Comparison of ENCODE assay signal across 12 cellular contexts in the genomic region with DNA sequence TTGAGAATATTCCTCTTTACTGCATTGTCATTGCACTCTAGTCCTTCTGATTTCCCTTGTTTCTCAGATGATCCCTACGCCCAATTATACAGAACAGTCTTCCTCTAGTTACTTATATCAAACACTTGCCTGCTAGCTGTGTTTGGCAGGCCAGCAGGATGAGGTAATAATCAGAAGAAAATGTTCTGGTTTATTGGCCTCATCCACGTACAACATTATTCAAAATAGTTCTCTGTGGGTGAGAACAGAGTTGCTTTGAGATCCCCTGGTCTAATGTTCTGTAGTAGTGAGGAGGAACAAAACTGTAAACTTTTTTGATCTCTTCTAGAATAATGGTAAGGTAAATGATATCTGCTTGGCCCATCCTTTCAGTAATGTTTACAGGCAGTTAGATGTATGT. TPM values are rescaled to one million over a fixed set of nuclear protein-coding genes. Genes with fewer than 3 reads are reported as not detected.
DNase-seq lines count a peak whose midpoint lies in the region; TF ChIP-seq lines count a peak whose summit lies in the region.
"Had no signal": no experiment of that assay in that cellular context is flagged by ENCODE, and none has a peak within 500 bp of the region (broad histone marks: within the 10 kb centered on the region; RNA-seq: fewer than 3 reads in every experiment).

No MANE protein-coding gene starts in this region.

- H3K36me3 ChIP-seq in muscle layer of duodenum (ENCODE audit: control insufficient read depth in 1 of 2, insufficient read depth in 2 of 2, low read length in 2 of 2): no peaks in the 10 kb centered on the region

- peaks cover 3% of the 10 kb centered on the region for H3K9me3 Mint-ChIP-seq in activated naive CD4-positive, alpha-beta T cell treated with anti-CD3 and anti-CD28 coated beads, Interleukin-2, amount 50 U/mL, for 24 hours
- H3K9me3 Mint-ChIP-seq in type B pancreatic cell: peaks cover 3% of the 10 kb centered on the region
- H3K9me3 Mint-ChIP-seq: activated CD8-positive, alpha-beta T cell treated with anti-CD3 and anti-CD28 coated beads for 36 hours had no signal

- no peak overlapping the region for H3K4me3 Mint-ChIP-seq in activated naive CD4-positive, alpha-beta T cell treated with anti-CD3 and anti-CD28 coated beads, Interleukin-2, amount 50 U/mL, for 24 hours
- no peak overlapping the region for H3K4me3 Mint-ChIP-seq in type B pancreatic cell
- H3K4me3 Mint-ChIP-seq: activated CD8-positive, alpha-beta T cell treated with anti-CD3 and anti-CD28 coated beads for 36 hours had no signal

- no peaks in the 10 kb centered on the region for H3K27me3 ChIP-seq in muscle layer of duodenum (ENCODE audit: low read depth, low read length)

- peaks cover 89% of the 10 kb centered on the region for H3K4me1 Mint-ChIP-seq in activated naive CD4-positive, alpha-beta T cell treated with anti-CD3 and anti-CD28 coated beads, Interleukin-2, amount 50 U/mL, for 24 hours
- H3K4me1 Mint-ChIP-seq in type B pancreatic cell (ENCODE audit: unreplicated experiment): peaks cover 54% of the 10 kb centered on the region

- H3K4me3 ChIP-seq in choroid plexus epithelial cell (ENCODE audit: low read depth, low read length) (no peak overlapping the region), muscle layer of duodenum (ENCODE audit: low read depth in 1 of 2, low read length in 2 of 2) (no peak overlapping the region)

- peak overlapping the region; percentile 47 for H3K27ac Mint-ChIP-seq in activated naive CD4-positive, alpha-beta T cell treated with anti-CD3 and anti-CD28 coated beads, Interleukin-2, amount 50 U/mL, for 24 hours
- peak overlapping the region; percentile 72 for H3K27ac Mint-ChIP-seq in type B pancreatic cell

- no peak for TF ChIP-seq CTCF in choroid plexus epithelial cell (conservative IDR thresholded peaks at IDR 0.05; ENCODE audit: low read depth, low read length)
- TF ChIP-seq CTCF in type B pancreatic cell (conservative IDR thresholded peaks at IDR 0.05): no peak

- H3K4me1 ChIP-seq in muscle layer of duodenum (ENCODE audit: control insufficient read depth in 1 of 2, insufficient read depth in 2 of 2, low read length in 2 of 2): peaks cover 8 to 24% of the 10 kb centered on the region in 2 donors

- DNase-seq in activated naive CD4-positive, alpha-beta T cell (lab: John Stamatoyannopoulos, UW): no peak
- peak; percentile 66 for DNase-seq in choroid plexus epithelial cell (ENCODE audit: low read depth)
- DNase-seq in type B pancreatic cell (ENCODE audit: extremely low spot score, unreplicated experiment): no peak
- DNase-seq in putamen (ENCODE audit: low spot score): no peak
- DNase-seq in activated naive CD4-positive, alpha-beta T cell treated with Interleukin-2 at 50 U/mL for 16 hours: no peak
- DNase-seq in iPS-NIHi11 (ENCODE audit: low spot score): no peak
- DNase-seq: activated CD8-positive, alpha-beta T cell treated with anti-CD3 and anti-CD28 coated beads for 36 hours; central memory CD4-positive, alpha-beta T cell; NCI-H226; nucleus accumbens had no signal

- peaks cover 4% of the 10 kb centered on the region for H3K36me3 Mint-ChIP-seq in activated naive CD4-positive, alpha-beta T cell treated with anti-CD3 and anti-CD28 coated beads, Interleukin-2, amount 50 U/mL, for 24 hours
- no peaks in the 10 kb centered on the region for H3K36me3 Mint-ChIP-seq in type B pancreatic cell

- peak overlapping the region; percentile 18 for H3K27ac ChIP-seq in muscle layer of duodenum (ENCODE audit: low read length)

- no peaks in the 10 kb centered on the region for H3K9me3 ChIP-seq in muscle layer of duodenum (ENCODE audit: control insufficient read depth in 1 of 2, low read length in 2 of 2)

- H3K27me3 Mint-ChIP-seq in activated naive CD4-positive, alpha-beta T cell treated with anti-CD3 and anti-CD28 coated beads, Interleukin-2, amount 50 U/mL, for 24 hours: no peaks in the 10 kb centered on the region
- H3K27me3 Mint-ChIP-seq in type B pancreatic cell: no peaks in the 10 kb centered on the region
- H3K27me3 Mint-ChIP-seq: activated CD8-positive, alpha-beta T cell treated with anti-CD3 and anti-CD28 coated beads for 36 hours had no signal

RNA-seq across cellular contexts. Expression of a gene that starts 22.3 kb away (rescaled TPM):
- 2.3 TPM in 1 of 2 replicates, not detected in the other for total RNA-seq in type B pancreatic cell (ENCODE audit: low replicate concordance)
- total RNA-seq: activated CD8-positive, alpha-beta T cell treated with anti-CD3 and anti-CD28 coated beads for 36 hours had no signal

RNA-seq across cellular contexts. Expression of a gene that starts 45.7 kb away (rescaled TPM):
- 36.0 and 37.3 TPM in 2 replicates for total RNA-seq in type B pancreatic cell (ENCODE audit: low replicate concordance)
